22 cellular contexts compared by ENCODE assay signal in genomic region chr11:62430350-62430749, GRCh38. TPM values are rescaled to one million over a fixed set of nuclear protein-coding genes. Genes with fewer than 3 reads are reported as not detected.
DNase-seq lines count a peak whose midpoint lies in the region; TF ChIP-seq lines count a peak whose summit lies in the region.
"Had no signal": no experiment of that assay in that cellular context is flagged by ENCODE, and none has a peak within 500 bp of the region (broad histone marks: within the 10 kb centered on the region; RNA-seq: fewer than 3 reads in every experiment).

No MANE protein-coding gene starts in this region.

- no peaks in the 10 kb centered on the region for H3K27me3 ChIP-seq in transverse colon
- H3K27me3 ChIP-seq: thyroid gland had no signal

- DNase-seq in activated CD4-positive, alpha-beta memory T cell treated with anti-CD3 and anti-CD28 coated beads, Interleukin-2, amount 10 ng/mL, durations not matched to agents 7 days and 5 days, result no peak
- no peak for DNase-seq in activated CD4-positive, alpha-beta memory T cell treated with anti-CD3 and anti-CD28 coated beads for 36 hours
- DNase-seq in activated T-helper 1 cell treated with anti-CD3 and anti-CD28 coated beads, Interleukin-12 subunit alpha, Interleukin-12 subunit beta, Interleukin-2, Interleukin-4 antibody, amounts not matched to agents 30 ng/mL and 10 ng/mL and 1 ng/mL, durations not matched to agents 14 hours and 24 hours and 36 hours (ENCODE audit: low spot score), result no peak
- DNase-seq in mesothelial cell of epicardium (ENCODE audit: low spot score in 2 of 2, unreplicated experiment in 2 of 2) (no peak), transverse colon (no peak), COR-L47 (lab: John Stamatoyannopoulos, UW) (no peak), SIG-M5 (lab: John Stamatoyannopoulos, UW) (no peak), GM13976 (ENCODE audit: low spot score) (no peak)
- DNase-seq: CD4-positive, alpha-beta T cell; DMS79 treated with DMSO at 0.1 percent for 48 hours; effector CD8-positive, alpha-beta T cell; NCI-H1092 treated with DMSO at 0.1 percent for 48 hours; NCI-H2107; NCI-H526; nephron progenitor cell; SHP77 treated with DMSO at 0.1 percent for 48 hours; stimulated activated CD4-positive, alpha-beta T cell treated with anti-CD3 and anti-CD28 coated beads, Interleukin-12 subunit alpha, Interleukin-12 subunit beta, amount 100 ng/mL, for 4 hours; T-helper 17 cell; thyroid gland had no signal

- H3K27ac Mint-ChIP-seq in activated CD4-positive, alpha-beta memory T cell treated with anti-CD3 and anti-CD28 coated beads, Interleukin-2, amount 10 ng/mL, durations not matched to agents 7 days and 5 days, result peak overlapping the region; percentile 6
- H3K27ac Mint-ChIP-seq in activated CD4-positive, alpha-beta memory T cell treated with anti-CD3 and anti-CD28 coated beads for 36 hours, result no peak overlapping the region
- peak overlapping the region; percentile 14 for H3K27ac Mint-ChIP-seq in activated T-helper 1 cell treated with anti-CD3 and anti-CD28 coated beads, Interleukin-12 subunit alpha, Interleukin-12 subunit beta, Interleukin-2, Interleukin-4 antibody, amounts not matched to agents 30 ng/mL and 10 ng/mL and 1 ng/mL, durations not matched to agents 14 hours and 24 hours and 36 hours
- H3K27ac Mint-ChIP-seq in mesothelial cell of epicardium, result peak overlapping the region; percentile 81
- H3K27ac Mint-ChIP-seq: CD4-positive, alpha-beta T cell; nephron progenitor cell; T-helper 17 cell had no signal

- no peak for TF ChIP-seq POLR2A in transverse colon (IDR thresholded peaks at IDR 0.05)

- in situ Hi-C loops in transverse colon (cut with MboI; ENCODE audit: low pct_ligation_motif_present in 1 of 4, low pct_unique_long_range_greater_than_20kb in 1 of 4, low sequenced_read_pairs in 3 of 4) (no loop called here), GM13976 (cut with MboI; ENCODE audit: low sequenced_read_pairs, unreplicated experiment) (no loop called here)

- H3K4me3 ChIP-seq in transverse colon, result no peak overlapping the region
- H3K4me3 ChIP-seq: thyroid gland had no signal

- POLR2A ChIA-PET in activated CD4-positive, alpha-beta memory T cell treated with anti-CD3 and anti-CD28 coated beads, Interleukin-2, amount 10 ng/mL, durations not matched to agents 7 days and 5 days (lab: Charles Lee), result interaction anchor here (6.9 kb wide), 1 partner anchor 112 kb away, joined by 99 read pairs; no protein-coding TSS in a partner anchor
- POLR2A ChIA-PET in activated CD4-positive, alpha-beta memory T cell treated with anti-CD3 and anti-CD28 coated beads for 36 hours (lab: Charles Lee), result no interaction called here

- TF ChIP-seq CTCF in mesothelial cell of epicardium (IDR thresholded peaks at IDR 0.05; ENCODE audit: unreplicated experiment) (no peak), transverse colon (IDR thresholded peaks at IDR 0.05) (no peak), GM13976 (IDR thresholded peaks at IDR 0.05; ENCODE audit: borderline replicate concordance, control extremely low read depth, extremely low read depth, insufficient read depth, missing control alignments) (no peak)

- no peaks in the 10 kb centered on the region for H3K9me3 ChIP-seq in transverse colon
- H3K9me3 ChIP-seq: thyroid gland had no signal

- peak overlapping the region; percentile 69 to 80 (median 76) for H3K27ac ChIP-seq in transverse colon
- H3K27ac ChIP-seq: KMS-11, thyroid gland had no signal

- H3K36me3 ChIP-seq in transverse colon, result no peaks in the 10 kb centered on the region
- H3K36me3 ChIP-seq: thyroid gland had no signal

- intact Hi-C loops in activated CD4-positive, alpha-beta memory T cell treated with anti-CD3 and anti-CD28 coated beads for 36 hours (cut with micrococcal nuclease), result no loop called here
- intact Hi-C loops in activated T-helper 1 cell treated with anti-CD3 and anti-CD28 coated beads, Interleukin-12 subunit alpha, Interleukin-12 subunit beta, Interleukin-2, Interleukin-4 antibody, amounts not matched to agents 30 ng/mL and 10 ng/mL and 1 ng/mL, durations not matched to agents 14 hours and 24 hours and 36 hours (cut with micrococcal nuclease), result no loop called here
- intact Hi-C loops in transverse colon (cut with DNase I; ENCODE audit: low total_unique reads), result no loop called here

- no peaks in the 10 kb centered on the region for H3K27me3 Mint-ChIP-seq in activated CD4-positive, alpha-beta memory T cell treated with anti-CD3 and anti-CD28 coated beads, Interleukin-2, amount 10 ng/mL, durations not matched to agents 7 days and 5 days
- no peaks in the 10 kb centered on the region for H3K27me3 Mint-ChIP-seq in activated CD4-positive, alpha-beta memory T cell treated with anti-CD3 and anti-CD28 coated beads for 36 hours
- H3K27me3 Mint-ChIP-seq in activated T-helper 1 cell treated with anti-CD3 and anti-CD28 coated beads, Interleukin-12 subunit alpha, Interleukin-12 subunit beta, Interleukin-2, Interleukin-4 antibody, amounts not matched to agents 30 ng/mL and 10 ng/mL and 1 ng/mL, durations not matched to agents 14 hours and 24 hours and 36 hours (ENCODE audit: insufficient read depth), result no peaks in the 10 kb centered on the region
- H3K27me3 Mint-ChIP-seq in mesothelial cell of epicardium (ENCODE audit: low read depth), result no peaks in the 10 kb centered on the region
- H3K27me3 Mint-ChIP-seq: CD4-positive, alpha-beta T cell; central memory CD8-positive, alpha-beta T cell; T-helper 17 cell had no signal

- peaks cover 13 to 77% (median 46%) of the 10 kb centered on the region in 4 donors for H3K4me1 ChIP-seq in transverse colon

- 46 to 77% methylated on average over 3 to 5 of the region's 5 CpGs for WGBS in transverse colon (ENCODE audit: low coverage in 1 of 2), 2 donors

- no peaks in the 10 kb centered on the region for H3K9me3 Mint-ChIP-seq in activated CD4-positive, alpha-beta memory T cell treated with anti-CD3 and anti-CD28 coated beads, Interleukin-2, amount 10 ng/mL, durations not matched to agents 7 days and 5 days
- H3K9me3 Mint-ChIP-seq in activated CD4-positive, alpha-beta memory T cell treated with anti-CD3 and anti-CD28 coated beads for 36 hours, result no peaks in the 10 kb centered on the region
- no peaks in the 10 kb centered on the region for H3K9me3 Mint-ChIP-seq in activated T-helper 1 cell treated with anti-CD3 and anti-CD28 coated beads, Interleukin-12 subunit alpha, Interleukin-12 subunit beta, Interleukin-2, Interleukin-4 antibody, amounts not matched to agents 30 ng/mL and 10 ng/mL and 1 ng/mL, durations not matched to agents 14 hours and 24 hours and 36 hours
- H3K9me3 Mint-ChIP-seq in mesothelial cell of epicardium, result peaks cover 6% of the 10 kb centered on the region
- H3K9me3 Mint-ChIP-seq: CD4-positive, alpha-beta T cell; central memory CD8-positive, alpha-beta T cell had no signal

- CTCF ChIA-PET in activated CD4-positive, alpha-beta memory T cell treated with anti-CD3 and anti-CD28 coated beads, Interleukin-2, amount 10 ng/mL, durations not matched to agents 7 days and 5 days (lab: Charles Lee), result interaction anchor here (1.4 kb wide), 1 partner anchor 19 kb away, joined by 3 read pairs; no protein-coding TSS in a partner anchor
- CTCF ChIA-PET in activated CD4-positive, alpha-beta memory T cell treated with anti-CD3 and anti-CD28 coated beads for 36 hours (lab: Charles Lee), result no interaction called here

- H3K4me3 Mint-ChIP-seq in activated CD4-positive, alpha-beta memory T cell treated with anti-CD3 and anti-CD28 coated beads, Interleukin-2, amount 10 ng/mL, durations not matched to agents 7 days and 5 days, result no peak overlapping the region
- no peak overlapping the region for H3K4me3 Mint-ChIP-seq in activated CD4-positive, alpha-beta memory T cell treated with anti-CD3 and anti-CD28 coated beads for 36 hours
- no peak overlapping the region for H3K4me3 Mint-ChIP-seq in activated T-helper 1 cell treated with anti-CD3 and anti-CD28 coated beads, Interleukin-12 subunit alpha, Interleukin-12 subunit beta, Interleukin-2, Interleukin-4 antibody, amounts not matched to agents 30 ng/mL and 10 ng/mL and 1 ng/mL, durations not matched to agents 14 hours and 24 hours and 36 hours
- H3K4me3 Mint-ChIP-seq in mesothelial cell of epicardium, result no peak overlapping the region
- H3K4me3 Mint-ChIP-seq: CD4-positive, alpha-beta T cell; central memory CD8-positive, alpha-beta T cell; nephron progenitor cell; T-helper 17 cell had no signal

- H3K36me3 Mint-ChIP-seq in activated CD4-positive, alpha-beta memory T cell treated with anti-CD3 and anti-CD28 coated beads, Interleukin-2, amount 10 ng/mL, durations not matched to agents 7 days and 5 days (ENCODE audit: low read depth), result no peaks in the 10 kb centered on the region
- H3K36me3 Mint-ChIP-seq in activated CD4-positive, alpha-beta memory T cell treated with anti-CD3 and anti-CD28 coated beads for 36 hours, result no peaks in the 10 kb centered on the region
- peaks cover 2% of the 10 kb centered on the region for H3K36me3 Mint-ChIP-seq in activated T-helper 1 cell treated with anti-CD3 and anti-CD28 coated beads, Interleukin-12 subunit alpha, Interleukin-12 subunit beta, Interleukin-2, Interleukin-4 antibody, amounts not matched to agents 30 ng/mL and 10 ng/mL and 1 ng/mL, durations not matched to agents 14 hours and 24 hours and 36 hours (ENCODE audit: low read depth)
- no peaks in the 10 kb centered on the region for H3K36me3 Mint-ChIP-seq in mesothelial cell of epicardium

- no peak for TF ChIP-seq EP300 in transverse colon (IDR thresholded peaks at IDR 0.05; ENCODE audit: low read depth)

- peaks cover 64% of the 10 kb centered on the region for H3K4me1 Mint-ChIP-seq in activated CD4-positive, alpha-beta memory T cell treated with anti-CD3 and anti-CD28 coated beads, Interleukin-2, amount 10 ng/mL, durations not matched to agents 7 days and 5 days
- H3K4me1 Mint-ChIP-seq in activated CD4-positive, alpha-beta memory T cell treated with anti-CD3 and anti-CD28 coated beads for 36 hours (ENCODE audit: low read depth), result peaks cover 28% of the 10 kb centered on the region
- H3K4me1 Mint-ChIP-seq in activated T-helper 1 cell treated with anti-CD3 and anti-CD28 coated beads, Interleukin-12 subunit alpha, Interleukin-12 subunit beta, Interleukin-2, Interleukin-4 antibody, amounts not matched to agents 30 ng/mL and 10 ng/mL and 1 ng/mL, durations not matched to agents 14 hours and 24 hours and 36 hours (ENCODE audit: low read depth), result peaks cover 59% of the 10 kb centered on the region
- peaks cover 63% of the 10 kb centered on the region for H3K4me1 Mint-ChIP-seq in mesothelial cell of epicardium

RNA-seq across cellular contexts. Expression of gene SCGB1A1, which starts 11.5 kb away (rescaled TPM):
- not detected for total RNA-seq in activated CD4-positive, alpha-beta memory T cell treated with anti-CD3 and anti-CD28 coated beads, Interleukin-2, amount 10 ng/mL, durations not matched to agents 7 days and 5 days
- not detected for total RNA-seq in activated CD4-positive, alpha-beta memory T cell treated with anti-CD3 and anti-CD28 coated beads for 36 hours
- not detected in 2 replicates for total RNA-seq in activated T-helper 1 cell treated with anti-CD3 and anti-CD28 coated beads, Interleukin-12 subunit alpha, Interleukin-12 subunit beta, Interleukin-2, Interleukin-4 antibody, amounts not matched to agents 30 ng/mL and 10 ng/mL and 1 ng/mL, durations not matched to agents 14 hours and 24 hours and 36 hours
- not detected in 3 replicates for total RNA-seq in mesothelial cell of epicardium
- total RNA-seq in transverse colon, result not detected
- total RNA-seq: CD4-positive, alpha-beta T cell; lung microvascular endothelial cell; T-helper 17 cell; thyroid gland had no signal
